Comparison of ENCODE assay signal across 8 cellular contexts in the genomic region with DNA sequence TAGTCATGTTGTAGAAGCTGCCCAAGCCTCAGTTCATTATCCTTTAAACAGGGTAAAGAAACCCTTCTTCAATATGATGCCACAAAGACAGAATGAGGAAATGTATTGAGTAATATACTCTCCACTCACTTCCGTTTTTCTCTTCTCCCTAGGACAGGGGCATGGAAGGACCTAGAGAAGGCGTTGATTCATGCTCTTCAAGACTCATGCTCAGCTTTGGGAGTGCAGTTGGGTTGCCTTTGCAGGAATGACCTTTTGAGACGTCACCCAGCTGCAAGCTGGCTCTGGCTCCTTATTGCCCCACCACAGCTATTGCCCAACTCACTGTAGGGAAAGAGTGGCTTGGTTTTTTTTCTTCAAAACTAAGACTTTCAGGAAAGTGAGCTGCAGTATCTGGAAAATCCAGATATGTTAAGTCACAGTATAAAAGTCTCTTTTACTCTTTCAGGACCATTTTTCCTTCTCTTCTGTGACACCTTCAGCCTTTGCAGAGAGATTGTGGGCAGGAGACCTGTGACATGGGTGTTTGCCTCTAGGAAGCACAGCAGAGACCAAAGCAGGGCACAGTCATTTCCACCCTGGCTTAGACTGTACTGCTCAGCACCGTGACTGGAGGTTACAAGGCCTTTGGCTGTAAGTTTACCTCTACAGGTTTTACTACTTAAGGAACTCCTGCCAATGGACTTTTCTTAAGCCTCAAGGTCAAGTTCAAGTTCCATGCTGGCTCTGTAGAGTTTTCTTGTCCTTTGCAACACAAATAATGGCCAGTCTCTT. TPM values are rescaled to one million over a fixed set of nuclear protein-coding genes. Genes with fewer than 3 reads are reported as not detected.
DNase-seq lines count a peak whose midpoint lies in the region; ATAC-seq and TF ChIP-seq lines count a peak whose summit lies in the region.

No MANE protein-coding gene starts in this region.

- ATAC-seq in GM18868 (IDR thresholded peaks at IDR 0.05; ENCODE audit: unreplicated experiment) = peak; percentile 82
- peak; percentile 81 for ATAC-seq in HG02759 (IDR thresholded peaks at IDR 0.05; ENCODE audit: unreplicated experiment)
- ATAC-seq in GM21515 (IDR thresholded peaks at IDR 0.05; ENCODE audit: unreplicated experiment) = no peak

- no peak for TF ChIP-seq CTCF in nephron progenitor cell (IDR thresholded peaks at IDR 0.05)

- H3K27me3 Mint-ChIP-seq in nephron progenitor cell (ENCODE audit: low read depth, poor library complexity) = peaks cover 4% of the 10 kb centered on the region

- no peaks in the 10 kb centered on the region for H3K9me3 Mint-ChIP-seq in nephron progenitor cell

- H3K4me3 Mint-ChIP-seq in nephron progenitor cell = no peak overlapping the region

- DNase-seq in RPMI7951 (ENCODE audit: low read depth) (peak; percentile 56), inferior parietal cortex (ENCODE audit: extremely low spot score) (peak; percentile 22), cerebellum (ENCODE audit: low spot score) (no peak), NCI-H2171 (lab: John Stamatoyannopoulos, UW) (no peak), nephron progenitor cell (no peak)

- H3K4me1 Mint-ChIP-seq in nephron progenitor cell = peaks cover 1% of the 10 kb centered on the region

- no peak overlapping the region for H3K27ac Mint-ChIP-seq in nephron progenitor cell

- H3K36me3 Mint-ChIP-seq in nephron progenitor cell (ENCODE audit: low read depth) = no peaks in the 10 kb centered on the region

RNA-seq across cellular contexts. Expression of a gene that starts 39.5 kb away (rescaled TPM):
- not detected in 2 replicates for total RNA-seq in RPMI7951 (2014; rRNA removed; shearing (Covaris generic))
- not detected for total RNA-seq in cerebellum

Comparison
In these comparisons a context has a peak if more than half of its experiments do, and no peak if none do; other contexts are left out.
1. DNase-seq: peak in RPMI7951 (single experiment) and inferior parietal cortex (single experiment); none in cerebellum (single experiment), NCI-H2171 (single experiment) and nephron progenitor cell (single experiment).